Comparison of ENCODE assay signal across 26 cellular contexts in the genomic region with DNA sequence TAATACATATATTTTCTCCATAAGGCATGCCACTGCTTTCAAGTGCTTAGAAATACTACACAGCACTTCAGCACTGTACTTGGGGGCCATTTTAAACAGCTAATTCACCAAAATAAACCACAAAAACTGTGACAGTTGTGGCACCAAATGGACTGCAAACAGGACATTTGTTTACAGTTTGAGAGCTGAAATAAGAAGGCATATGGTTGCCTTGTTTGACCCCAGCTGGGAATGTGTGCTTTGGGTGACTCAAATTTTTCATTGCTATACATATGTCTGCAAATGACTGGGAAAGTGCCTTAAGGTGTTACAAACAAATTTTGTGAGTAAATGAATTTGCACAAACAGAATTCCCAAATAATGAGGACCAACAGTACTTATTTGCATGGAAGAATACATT.
"Had no signal": no experiment of that assay in that cellular context is flagged by ENCODE, and none has a peak within 500 bp of the region (broad histone marks: within the 10 kb centered on the region; RNA-seq: fewer than 3 reads in every experiment).

No MANE protein-coding gene starts in this region.

- H3K9me3 Mint-ChIP-seq: endodermal cell, neural progenitor cell had no signal

- H3K4me1 Mint-ChIP-seq: endodermal cell, immature natural killer cell, mesothelial cell of epicardium, neural progenitor cell had no signal

- H3K27ac ChIP-seq: foreskin keratinocyte, left lung, lower lobe of right lung, neural progenitor cell, ovary, prostate gland, right lobe of liver, tibial artery, upper lobe of left lung, uterus had no signal

- H3K4me2 ChIP-seq: neural progenitor cell had no signal

- FAIRE-seq: endothelial cell of umbilical vein, keratinocyte had no signal

- H3K9me3 ChIP-seq: lower lobe of right lung, ovary, prostate gland, right lobe of liver, uterus had no signal

- H3K27ac Mint-ChIP-seq: endodermal cell; immature natural killer cell; mesothelial cell of epicardium; natural killer cell treated with Interleukin-12 subunit alpha and Interleukin-12 subunit beta and Interleukin-15 and Interleukin-18, amount 100 ng/mL, for 72 hours; neural progenitor cell; stimulated activated naive CD8-positive, alpha-beta T cell treated with anti-CD3 and anti-CD28 coated beads, Interleukin-15, Interleukin-2, amounts not matched to agents 100 ng/mL and 50 ng/mL, for 24 hours had no signal

- DNase-seq: effector CD4-positive, alpha-beta T cell; endodermal cell; erythroblast; foreskin keratinocyte; immature natural killer cell; left lung; lower lobe of right lung; nucleus accumbens; ovary; retina; right lobe of liver; stimulated activated CD4-positive, alpha-beta T cell treated with anti-CD3 and anti-CD28 coated beads, Interleukin-15, amount 100 ng/mL, for 24 hours; stimulated activated CD4-positive, alpha-beta T cell treated with anti-CD3 and anti-CD28 coated beads, Interleukin-1b, Interleukin-23, amount 100 ng/mL, for 48 hours; stimulated activated CD4-positive, alpha-beta T cell treated with anti-CD3 and anti-CD28 coated beads, Interleukin-4, amount 100 ng/mL, for 24 hours; tibial artery; upper lobe of left lung; uterus had no signal

- H2AFZ ChIP-seq: neural progenitor cell had no signal

- H3K36me3 ChIP-seq: left lung, lower lobe of right lung, neural progenitor cell, ovary, prostate gland, right lobe of liver, tibial artery, upper lobe of left lung, uterus had no signal

- H3K4me1 ChIP-seq: foreskin keratinocyte, left lung, lower lobe of right lung, neural progenitor cell, prostate gland, right lobe of liver, tibial artery, upper lobe of left lung, uterus had no signal

- H3K27me3 Mint-ChIP-seq: memory B cell; natural killer cell treated with Interleukin-12 subunit alpha and Interleukin-12 subunit beta and Interleukin-15 and Interleukin-18, amount 100 ng/mL, for 72 hours; stimulated activated memory B cell treated with anti-CD40 and anti-IgM and Interleukin-4, amounts not matched to agents 10 μg/mL and 1 μg/mL and 100 μg/mL, for 72 hours; stimulated activated naive CD8-positive, alpha-beta T cell treated with anti-CD3 and anti-CD28 coated beads, Interleukin-15, Interleukin-2, amounts not matched to agents 100 ng/mL and 50 ng/mL, for 24 hours had no signal

- H3K27me3 ChIP-seq: foreskin keratinocyte, left lung, neural progenitor cell, ovary, right lobe of liver, tibial artery, upper lobe of left lung, uterus had no signal

- H3K4me3 Mint-ChIP-seq: endodermal cell; immature natural killer cell; memory B cell; mesothelial cell of epicardium; natural killer cell treated with Interleukin-12 subunit alpha and Interleukin-12 subunit beta and Interleukin-15 and Interleukin-18, amount 100 ng/mL, for 72 hours; neural progenitor cell; stimulated activated memory B cell treated with anti-CD40 and anti-IgM and Interleukin-4, amounts not matched to agents 10 μg/mL and 1 μg/mL and 100 μg/mL, for 72 hours; stimulated activated naive CD8-positive, alpha-beta T cell treated with anti-CD3 and anti-CD28 coated beads, Interleukin-15, Interleukin-2, amounts not matched to agents 100 ng/mL and 50 ng/mL, for 24 hours had no signal

- H3K4me3 ChIP-seq: left lung, lower lobe of right lung, neural progenitor cell, ovary, prostate gland, right lobe of liver, tibial artery, upper lobe of left lung, uterus had no signal

- H3K9ac ChIP-seq: neural progenitor cell had no signal

- ATAC-seq: foreskin keratinocyte; left lung; lower lobe of right lung; natural killer cell treated with Interleukin-12 subunit alpha and Interleukin-12 subunit beta and Interleukin-15 and Interleukin-18, amount 100 ng/mL, for 72 hours; right lobe of liver; stimulated activated memory B cell treated with anti-CD40 and anti-IgM and Interleukin-4, amounts not matched to agents 10 μg/mL and 1 μg/mL and 100 μg/mL, for 72 hours had no signal
